1 cellular context compared by ENCODE assay signal in the genomic region with DNA sequence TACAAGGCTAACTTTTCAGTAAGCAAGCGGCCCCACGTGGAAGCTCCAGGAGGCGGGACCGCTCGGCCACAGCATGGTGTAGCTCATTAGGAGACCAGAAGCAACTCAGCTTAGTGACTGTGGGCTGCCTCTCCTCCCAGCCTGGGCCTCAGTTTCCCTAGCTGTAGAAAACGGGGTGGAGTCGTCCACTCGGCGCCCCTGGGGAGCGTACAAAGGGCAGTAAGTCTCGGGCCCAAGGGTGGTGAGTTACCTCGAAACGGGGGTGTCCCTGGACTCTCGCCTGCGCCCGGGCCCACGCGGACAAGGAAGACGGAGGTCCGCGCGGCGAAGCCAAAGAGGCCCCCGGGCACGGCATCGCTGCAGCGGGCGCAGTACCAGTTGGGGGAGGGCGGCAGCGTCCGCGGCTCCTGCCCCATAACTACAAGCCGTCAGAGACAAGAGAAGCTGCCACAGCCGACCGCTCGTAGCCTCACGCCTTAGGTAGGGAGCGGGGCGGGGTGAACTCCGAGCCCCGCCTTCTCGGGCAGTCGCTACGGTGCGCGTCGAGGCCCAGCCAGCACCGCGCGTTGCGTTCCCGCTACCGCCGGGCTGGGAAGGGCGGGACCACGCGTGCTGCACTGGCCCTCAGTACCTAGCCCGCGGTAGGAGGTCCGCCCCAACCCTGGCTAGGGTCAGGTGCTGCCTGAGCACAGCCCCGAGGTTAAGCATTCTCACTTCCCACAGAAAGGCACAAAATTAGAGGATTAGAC.
TF ChIP-seq lines count a peak whose summit lies in the region.

A gene with protein sequence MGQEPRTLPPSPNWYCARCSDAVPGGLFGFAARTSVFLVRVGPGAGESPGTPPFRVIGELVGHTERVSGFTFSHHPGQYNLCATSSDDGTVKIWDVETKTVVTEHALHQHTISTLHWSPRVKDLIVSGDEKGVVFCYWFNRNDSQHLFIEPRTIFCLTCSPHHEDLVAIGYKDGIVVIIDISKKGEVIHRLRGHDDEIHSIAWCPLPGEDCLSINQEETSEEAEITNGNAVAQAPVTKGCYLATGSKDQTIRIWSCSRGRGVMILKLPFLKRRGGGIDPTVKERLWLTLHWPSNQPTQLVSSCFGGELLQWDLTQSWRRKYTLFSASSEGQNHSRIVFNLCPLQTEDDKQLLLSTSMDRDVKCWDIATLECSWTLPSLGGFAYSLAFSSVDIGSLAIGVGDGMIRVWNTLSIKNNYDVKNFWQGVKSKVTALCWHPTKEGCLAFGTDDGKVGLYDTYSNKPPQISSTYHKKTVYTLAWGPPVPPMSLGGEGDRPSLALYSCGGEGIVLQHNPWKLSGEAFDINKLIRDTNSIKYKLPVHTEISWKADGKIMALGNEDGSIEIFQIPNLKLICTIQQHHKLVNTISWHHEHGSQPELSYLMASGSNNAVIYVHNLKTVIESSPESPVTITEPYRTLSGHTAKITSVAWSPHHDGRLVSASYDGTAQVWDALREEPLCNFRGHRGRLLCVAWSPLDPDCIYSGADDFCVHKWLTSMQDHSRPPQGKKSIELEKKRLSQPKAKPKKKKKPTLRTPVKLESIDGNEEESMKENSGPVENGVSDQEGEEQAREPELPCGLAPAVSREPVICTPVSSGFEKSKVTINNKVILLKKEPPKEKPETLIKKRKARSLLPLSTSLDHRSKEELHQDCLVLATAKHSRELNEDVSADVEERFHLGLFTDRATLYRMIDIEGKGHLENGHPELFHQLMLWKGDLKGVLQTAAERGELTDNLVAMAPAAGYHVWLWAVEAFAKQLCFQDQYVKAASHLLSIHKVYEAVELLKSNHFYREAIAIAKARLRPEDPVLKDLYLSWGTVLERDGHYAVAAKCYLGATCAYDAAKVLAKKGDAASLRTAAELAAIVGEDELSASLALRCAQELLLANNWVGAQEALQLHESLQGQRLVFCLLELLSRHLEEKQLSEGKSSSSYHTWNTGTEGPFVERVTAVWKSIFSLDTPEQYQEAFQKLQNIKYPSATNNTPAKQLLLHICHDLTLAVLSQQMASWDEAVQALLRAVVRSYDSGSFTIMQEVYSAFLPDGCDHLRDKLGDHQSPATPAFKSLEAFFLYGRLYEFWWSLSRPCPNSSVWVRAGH (N-terminal part only) (minus strand): TSS at position 494 of the 749 bp plus-strand sequence. CDS start 78 bp downstream, at position 416.

TF ChIP-seq in HEK293, 187 proteins besides CTCF, POLR2A, EP300 and RAD21 (continued from another document and continues in another):
- TF ChIP-seq, protein P1, sequence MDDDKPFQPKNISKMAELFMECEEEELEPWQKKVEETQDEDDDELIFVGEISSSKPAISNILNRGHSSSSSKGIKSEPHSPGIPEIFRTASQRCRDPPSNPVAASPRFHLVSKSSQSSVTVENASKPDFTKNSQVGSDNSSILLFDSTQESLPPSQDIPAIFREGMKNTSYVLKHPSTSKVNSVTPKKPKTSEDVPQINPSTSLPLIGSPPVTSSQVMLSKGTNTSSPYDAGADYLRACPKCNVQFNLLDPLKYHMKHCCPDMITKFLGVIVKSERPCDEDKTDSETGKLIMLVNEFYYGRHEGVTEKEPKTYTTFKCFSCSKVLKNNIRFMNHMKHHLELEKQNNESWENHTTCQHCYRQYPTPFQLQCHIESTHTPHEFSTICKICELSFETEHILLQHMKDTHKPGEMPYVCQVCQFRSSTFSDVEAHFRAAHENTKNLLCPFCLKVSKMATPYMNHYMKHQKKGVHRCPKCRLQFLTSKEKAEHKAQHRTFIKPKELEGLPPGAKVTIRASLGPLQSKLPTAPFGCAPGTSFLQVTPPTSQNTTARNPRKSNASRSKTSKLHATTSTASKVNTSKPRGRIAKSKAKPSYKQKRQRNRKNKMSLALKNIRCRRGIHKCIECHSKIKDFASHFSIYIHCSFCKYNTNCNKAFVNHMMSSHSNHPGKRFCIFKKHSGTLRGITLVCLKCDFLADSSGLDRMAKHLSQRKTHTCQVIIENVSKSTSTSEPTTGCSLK (tag by site-specific recombination; IDR thresholded peaks at IDR 0.05), result no peak
- TF ChIP-seq, protein P2, sequence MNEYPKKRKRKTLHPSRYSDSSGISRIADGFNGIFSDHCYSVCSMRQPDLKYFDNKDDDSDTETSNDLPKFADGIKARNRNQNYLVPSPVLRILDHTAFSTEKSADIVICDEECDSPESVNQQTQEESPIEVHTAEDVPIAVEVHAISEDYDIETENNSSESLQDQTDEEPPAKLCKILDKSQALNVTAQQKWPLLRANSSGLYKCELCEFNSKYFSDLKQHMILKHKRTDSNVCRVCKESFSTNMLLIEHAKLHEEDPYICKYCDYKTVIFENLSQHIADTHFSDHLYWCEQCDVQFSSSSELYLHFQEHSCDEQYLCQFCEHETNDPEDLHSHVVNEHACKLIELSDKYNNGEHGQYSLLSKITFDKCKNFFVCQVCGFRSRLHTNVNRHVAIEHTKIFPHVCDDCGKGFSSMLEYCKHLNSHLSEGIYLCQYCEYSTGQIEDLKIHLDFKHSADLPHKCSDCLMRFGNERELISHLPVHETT (tag by site-specific recombination; IDR thresholded peaks at IDR 0.05), result peak; percentile 61; the same call in 1 of the 2 replicates
- TF ChIP-seq ZNF530 (tag by site-specific recombination; IDR thresholded peaks at IDR 0.05; ENCODE audit: low read depth), result no peak
- TF ChIP-seq ZNF37A (tag by site-specific recombination; IDR thresholded peaks at IDR 0.05), result no peak
- TF ChIP-seq, protein P3, sequence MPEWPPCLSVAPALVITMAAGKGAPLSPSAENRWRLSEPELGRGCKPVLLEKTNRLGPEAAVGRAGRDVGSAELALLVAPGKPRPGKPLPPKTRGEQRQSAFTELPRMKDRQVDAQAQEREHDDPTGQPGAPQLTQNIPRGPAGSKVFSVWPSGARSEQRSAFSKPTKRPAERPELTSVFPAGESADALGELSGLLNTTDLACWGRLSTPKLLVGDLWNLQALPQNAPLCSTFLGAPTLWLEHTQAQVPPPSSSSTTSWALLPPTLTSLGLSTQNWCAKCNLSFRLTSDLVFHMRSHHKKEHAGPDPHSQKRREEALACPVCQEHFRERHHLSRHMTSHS (tag by site-specific recombination; IDR thresholded peaks at IDR 0.05), result no peak
- TF ChIP-seq, protein P4, sequence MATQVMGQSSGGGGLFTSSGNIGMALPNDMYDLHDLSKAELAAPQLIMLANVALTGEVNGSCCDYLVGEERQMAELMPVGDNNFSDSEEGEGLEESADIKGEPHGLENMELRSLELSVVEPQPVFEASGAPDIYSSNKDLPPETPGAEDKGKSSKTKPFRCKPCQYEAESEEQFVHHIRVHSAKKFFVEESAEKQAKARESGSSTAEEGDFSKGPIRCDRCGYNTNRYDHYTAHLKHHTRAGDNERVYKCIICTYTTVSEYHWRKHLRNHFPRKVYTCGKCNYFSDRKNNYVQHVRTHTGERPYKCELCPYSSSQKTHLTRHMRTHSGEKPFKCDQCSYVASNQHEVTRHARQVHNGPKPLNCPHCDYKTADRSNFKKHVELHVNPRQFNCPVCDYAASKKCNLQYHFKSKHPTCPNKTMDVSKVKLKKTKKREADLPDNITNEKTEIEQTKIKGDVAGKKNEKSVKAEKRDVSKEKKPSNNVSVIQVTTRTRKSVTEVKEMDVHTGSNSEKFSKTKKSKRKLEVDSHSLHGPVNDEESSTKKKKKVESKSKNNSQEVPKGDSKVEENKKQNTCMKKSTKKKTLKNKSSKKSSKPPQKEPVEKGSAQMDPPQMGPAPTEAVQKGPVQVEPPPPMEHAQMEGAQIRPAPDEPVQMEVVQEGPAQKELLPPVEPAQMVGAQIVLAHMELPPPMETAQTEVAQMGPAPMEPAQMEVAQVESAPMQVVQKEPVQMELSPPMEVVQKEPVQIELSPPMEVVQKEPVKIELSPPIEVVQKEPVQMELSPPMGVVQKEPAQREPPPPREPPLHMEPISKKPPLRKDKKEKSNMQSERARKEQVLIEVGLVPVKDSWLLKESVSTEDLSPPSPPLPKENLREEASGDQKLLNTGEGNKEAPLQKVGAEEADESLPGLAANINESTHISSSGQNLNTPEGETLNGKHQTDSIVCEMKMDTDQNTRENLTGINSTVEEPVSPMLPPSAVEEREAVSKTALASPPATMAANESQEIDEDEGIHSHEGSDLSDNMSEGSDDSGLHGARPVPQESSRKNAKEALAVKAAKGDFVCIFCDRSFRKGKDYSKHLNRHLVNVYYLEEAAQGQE (tag by site-specific recombination; IDR thresholded peaks at IDR 0.05), result peak; percentile 26; the same call in 1 of the 2 replicates
- no peak for TF ChIP-seq ZNF837 (tag by site-specific recombination; IDR thresholded peaks at IDR 0.05)
- TF ChIP-seq REPIN1 (tag by site-specific recombination; IDR thresholded peaks at IDR 0.05; ENCODE audit: low read depth), result no peak
- TF ChIP-seq ZNF600 (tag by site-specific recombination; IDR thresholded peaks at IDR 0.05), result peak; percentile 92
- TF ChIP-seq ZNF391 (tag by site-specific recombination; IDR thresholded peaks at IDR 0.05; ENCODE audit: borderline replicate concordance, low read depth), result peak; percentile 47; the same call in 1 of the 2 replicates
- 0 out of 2 replicates have a peak, but pooled peaks have one; percentile 47 for TF ChIP-seq BCL11A (tag by site-specific recombination; IDR thresholded peaks at IDR 0.05; ENCODE audit: low read depth)
- TF ChIP-seq ZNF529 (tag by site-specific recombination; IDR thresholded peaks at IDR 0.05; ENCODE audit: insufficient replicate concordance), result no peak
- TF ChIP-seq, protein P5, sequence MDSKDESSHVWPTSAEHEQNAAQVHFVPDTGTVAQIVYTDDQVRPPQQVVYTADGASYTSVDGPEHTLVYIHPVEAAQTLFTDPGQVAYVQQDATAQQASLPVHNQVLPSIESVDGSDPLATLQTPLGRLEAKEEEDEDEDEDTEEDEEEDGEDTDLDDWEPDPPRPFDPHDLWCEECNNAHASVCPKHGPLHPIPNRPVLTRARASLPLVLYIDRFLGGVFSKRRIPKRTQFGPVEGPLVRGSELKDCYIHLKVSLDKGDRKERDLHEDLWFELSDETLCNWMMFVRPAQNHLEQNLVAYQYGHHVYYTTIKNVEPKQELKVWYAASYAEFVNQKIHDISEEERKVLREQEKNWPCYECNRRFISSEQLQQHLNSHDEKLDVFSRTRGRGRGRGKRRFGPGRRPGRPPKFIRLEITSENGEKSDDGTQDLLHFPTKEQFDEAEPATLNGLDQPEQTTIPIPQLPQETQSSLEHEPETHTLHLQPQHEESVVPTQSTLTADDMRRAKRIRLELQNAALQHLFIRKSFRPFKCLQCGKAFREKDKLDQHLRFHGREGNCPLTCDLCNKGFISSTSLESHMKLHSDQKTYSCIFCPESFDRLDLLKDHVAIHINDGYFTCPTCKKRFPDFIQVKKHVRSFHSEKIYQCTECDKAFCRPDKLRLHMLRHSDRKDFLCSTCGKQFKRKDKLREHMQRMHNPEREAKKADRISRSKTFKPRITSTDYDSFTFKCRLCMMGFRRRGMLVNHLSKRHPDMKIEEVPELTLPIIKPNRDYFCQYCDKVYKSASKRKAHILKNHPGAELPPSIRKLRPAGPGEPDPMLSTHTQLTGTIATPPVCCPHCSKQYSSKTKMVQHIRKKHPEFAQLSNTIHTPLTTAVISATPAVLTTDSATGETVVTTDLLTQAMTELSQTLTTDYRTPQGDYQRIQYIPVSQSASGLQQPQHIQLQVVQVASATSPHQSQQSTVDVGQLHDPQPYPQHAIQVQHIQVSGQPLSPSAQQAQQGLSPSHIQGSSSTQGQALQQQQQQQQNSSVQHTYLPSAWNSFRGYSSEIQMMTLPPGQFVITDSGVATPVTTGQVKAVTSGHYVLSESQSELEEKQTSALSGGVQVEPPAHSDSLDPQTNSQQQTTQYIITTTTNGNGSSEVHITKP (tag by site-specific recombination; IDR thresholded peaks at IDR 0.05), result peak; percentile 60
- TF ChIP-seq MZF1 (tag by site-specific recombination; IDR thresholded peaks at IDR 0.05; ENCODE audit: borderline replicate concordance), result no peak
- TF ChIP-seq ZNF747 (tag by site-specific recombination; IDR thresholded peaks at IDR 0.05), result no peak
- no peak for TF ChIP-seq ZNF132 (tag by site-specific recombination; IDR thresholded peaks at IDR 0.05; ENCODE audit: borderline replicate concordance)
- TF ChIP-seq ZNF777 (tag by site-specific recombination; IDR thresholded peaks at IDR 0.05; ENCODE audit: borderline replicate concordance), result 0 out of 2 replicates have a peak, but pooled peaks have one; percentile 45
- TF ChIP-seq WT1 (tag by site-specific recombination; IDR thresholded peaks at IDR 0.05), result no peak; the same call in 1 of the 2 replicates
- TF ChIP-seq ZBTB20 (tag by site-specific recombination; IDR thresholded peaks at IDR 0.05), result peak; percentile 70
- peak; percentile 6; the same call in 1 of the 2 replicates for TF ChIP-seq ZNF423 (tag by site-specific recombination; IDR thresholded peaks at IDR 0.05)
- TF ChIP-seq, protein P6, sequence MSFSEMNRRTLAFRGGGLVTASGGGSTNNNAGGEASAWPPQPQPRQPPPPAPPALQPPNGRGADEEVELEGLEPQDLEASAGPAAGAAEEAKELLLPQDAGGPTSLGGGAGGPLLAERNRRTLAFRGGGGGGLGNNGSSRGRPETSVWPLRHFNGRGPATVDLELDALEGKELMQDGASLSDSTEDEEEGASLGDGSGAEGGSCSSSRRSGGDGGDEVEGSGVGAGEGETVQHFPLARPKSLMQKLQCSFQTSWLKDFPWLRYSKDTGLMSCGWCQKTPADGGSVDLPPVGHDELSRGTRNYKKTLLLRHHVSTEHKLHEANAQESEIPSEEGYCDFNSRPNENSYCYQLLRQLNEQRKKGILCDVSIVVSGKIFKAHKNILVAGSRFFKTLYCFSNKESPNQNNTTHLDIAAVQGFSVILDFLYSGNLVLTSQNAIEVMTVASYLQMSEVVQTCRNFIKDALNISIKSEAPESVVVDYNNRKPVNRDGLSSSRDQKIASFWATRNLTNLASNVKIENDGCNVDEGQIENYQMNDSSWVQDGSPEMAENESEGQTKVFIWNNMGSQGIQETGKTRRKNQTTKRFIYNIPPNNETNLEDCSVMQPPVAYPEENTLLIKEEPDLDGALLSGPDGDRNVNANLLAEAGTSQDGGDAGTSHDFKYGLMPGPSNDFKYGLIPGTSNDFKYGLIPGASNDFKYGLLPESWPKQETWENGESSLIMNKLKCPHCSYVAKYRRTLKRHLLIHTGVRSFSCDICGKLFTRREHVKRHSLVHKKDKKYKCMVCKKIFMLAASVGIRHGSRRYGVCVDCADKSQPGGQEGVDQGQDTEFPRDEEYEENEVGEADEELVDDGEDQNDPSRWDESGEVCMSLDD (tag by site-specific recombination; IDR thresholded peaks at IDR 0.05), result no peak; the same call in 1 of the 2 replicates
- TF ChIP-seq FEZF1 (tag by site-specific recombination; IDR thresholded peaks at IDR 0.05), result no peak
- TF ChIP-seq, protein P7, sequence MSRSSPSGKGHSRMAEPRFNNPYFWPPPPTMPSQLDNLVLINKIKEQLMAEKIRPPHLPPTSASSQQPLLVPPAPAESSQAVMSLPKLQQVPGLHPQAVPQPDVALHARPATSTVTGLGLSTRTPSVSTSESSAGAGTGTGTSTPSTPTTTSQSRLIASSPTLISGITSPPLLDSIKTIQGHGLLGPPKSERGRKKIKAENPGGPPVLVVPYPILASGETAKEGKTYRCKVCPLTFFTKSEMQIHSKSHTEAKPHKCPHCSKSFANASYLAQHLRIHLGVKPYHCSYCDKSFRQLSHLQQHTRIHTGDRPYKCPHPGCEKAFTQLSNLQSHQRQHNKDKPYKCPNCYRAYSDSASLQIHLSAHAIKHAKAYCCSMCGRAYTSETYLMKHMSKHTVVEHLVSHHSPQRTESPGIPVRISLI (tag by site-specific recombination; IDR thresholded peaks at IDR 0.05), result no peak
- peak; percentile 87 for TF ChIP-seq ZBTB17 (tag by site-specific recombination; IDR thresholded peaks at IDR 0.05)
- TF ChIP-seq ZNF324 (tag by site-specific recombination; IDR thresholded peaks at IDR 0.05), result peak; percentile 42; the same call in 1 of the 2 replicates
- TF ChIP-seq TRIM28 (IDR thresholded peaks at IDR 0.05; ENCODE audit: borderline replicate concordance, low read length), result peak; percentile 74; the same call in 1 of the 2 replicates
- peak; percentile 87 for TF ChIP-seq ZNF610 (tag by site-specific recombination; IDR thresholded peaks at IDR 0.05; ENCODE audit: borderline replicate concordance)
